Comparison of ENCODE assay signal across 1 cellular context in genomic region chr2:25845843-25846505, GRCh38.
TF ChIP-seq lines count a peak whose summit lies in the region.

No MANE protein-coding gene starts in this region.

TF ChIP-seq in GM23338, 12 proteins besides CTCF, POLR2A, EP300 and RAD21 (continued from another document):
- no peak for TF ChIP-seq EZH2phosphoT487 (IDR thresholded peaks at IDR 0.05; ENCODE audit: unreplicated experiment)
- no peak for TF ChIP-seq POLR2AphosphoS5 (IDR thresholded peaks at IDR 0.05; ENCODE audit: low read depth)
